Comparison of ENCODE assay signal across 1 cellular context in the genomic region with DNA sequence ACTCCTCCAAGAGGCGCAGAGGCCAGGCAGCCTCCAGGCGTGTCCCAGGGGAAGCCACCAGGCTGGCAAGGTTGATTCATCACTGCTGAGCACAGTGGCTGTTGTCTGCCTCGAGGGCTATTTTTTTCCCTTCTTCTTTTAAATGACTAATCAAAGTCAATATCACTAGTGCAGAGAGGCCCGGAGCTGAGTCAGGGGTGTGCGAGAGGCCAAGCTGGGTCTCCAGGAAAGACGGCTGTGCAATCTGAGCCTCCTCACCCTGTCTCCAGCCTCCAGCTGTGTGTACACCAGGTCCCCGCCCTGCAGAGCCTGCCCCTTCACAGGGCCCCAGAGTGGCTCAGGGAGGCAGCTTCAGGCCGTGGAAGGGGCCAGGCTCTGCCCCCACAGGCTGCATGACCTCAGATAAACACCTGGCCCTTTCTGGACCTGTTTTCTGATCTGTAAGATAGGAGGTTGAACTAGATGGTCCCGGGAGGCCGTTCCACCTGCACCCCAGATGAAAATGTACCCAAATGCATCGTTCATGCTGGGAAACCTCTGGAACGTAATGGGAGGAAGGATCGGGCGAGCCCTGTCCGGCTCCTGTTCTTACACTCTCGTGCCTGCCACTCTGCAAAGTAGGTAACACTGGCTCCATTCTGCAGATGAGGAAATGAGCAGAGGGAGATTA.
TF ChIP-seq lines count a peak whose summit lies in the region.

No MANE protein-coding gene starts in this region.

TF ChIP-seq in GM23338, 12 proteins besides CTCF, POLR2A, EP300 and RAD21 (continued from another document):
- TF ChIP-seq, protein P1, sequence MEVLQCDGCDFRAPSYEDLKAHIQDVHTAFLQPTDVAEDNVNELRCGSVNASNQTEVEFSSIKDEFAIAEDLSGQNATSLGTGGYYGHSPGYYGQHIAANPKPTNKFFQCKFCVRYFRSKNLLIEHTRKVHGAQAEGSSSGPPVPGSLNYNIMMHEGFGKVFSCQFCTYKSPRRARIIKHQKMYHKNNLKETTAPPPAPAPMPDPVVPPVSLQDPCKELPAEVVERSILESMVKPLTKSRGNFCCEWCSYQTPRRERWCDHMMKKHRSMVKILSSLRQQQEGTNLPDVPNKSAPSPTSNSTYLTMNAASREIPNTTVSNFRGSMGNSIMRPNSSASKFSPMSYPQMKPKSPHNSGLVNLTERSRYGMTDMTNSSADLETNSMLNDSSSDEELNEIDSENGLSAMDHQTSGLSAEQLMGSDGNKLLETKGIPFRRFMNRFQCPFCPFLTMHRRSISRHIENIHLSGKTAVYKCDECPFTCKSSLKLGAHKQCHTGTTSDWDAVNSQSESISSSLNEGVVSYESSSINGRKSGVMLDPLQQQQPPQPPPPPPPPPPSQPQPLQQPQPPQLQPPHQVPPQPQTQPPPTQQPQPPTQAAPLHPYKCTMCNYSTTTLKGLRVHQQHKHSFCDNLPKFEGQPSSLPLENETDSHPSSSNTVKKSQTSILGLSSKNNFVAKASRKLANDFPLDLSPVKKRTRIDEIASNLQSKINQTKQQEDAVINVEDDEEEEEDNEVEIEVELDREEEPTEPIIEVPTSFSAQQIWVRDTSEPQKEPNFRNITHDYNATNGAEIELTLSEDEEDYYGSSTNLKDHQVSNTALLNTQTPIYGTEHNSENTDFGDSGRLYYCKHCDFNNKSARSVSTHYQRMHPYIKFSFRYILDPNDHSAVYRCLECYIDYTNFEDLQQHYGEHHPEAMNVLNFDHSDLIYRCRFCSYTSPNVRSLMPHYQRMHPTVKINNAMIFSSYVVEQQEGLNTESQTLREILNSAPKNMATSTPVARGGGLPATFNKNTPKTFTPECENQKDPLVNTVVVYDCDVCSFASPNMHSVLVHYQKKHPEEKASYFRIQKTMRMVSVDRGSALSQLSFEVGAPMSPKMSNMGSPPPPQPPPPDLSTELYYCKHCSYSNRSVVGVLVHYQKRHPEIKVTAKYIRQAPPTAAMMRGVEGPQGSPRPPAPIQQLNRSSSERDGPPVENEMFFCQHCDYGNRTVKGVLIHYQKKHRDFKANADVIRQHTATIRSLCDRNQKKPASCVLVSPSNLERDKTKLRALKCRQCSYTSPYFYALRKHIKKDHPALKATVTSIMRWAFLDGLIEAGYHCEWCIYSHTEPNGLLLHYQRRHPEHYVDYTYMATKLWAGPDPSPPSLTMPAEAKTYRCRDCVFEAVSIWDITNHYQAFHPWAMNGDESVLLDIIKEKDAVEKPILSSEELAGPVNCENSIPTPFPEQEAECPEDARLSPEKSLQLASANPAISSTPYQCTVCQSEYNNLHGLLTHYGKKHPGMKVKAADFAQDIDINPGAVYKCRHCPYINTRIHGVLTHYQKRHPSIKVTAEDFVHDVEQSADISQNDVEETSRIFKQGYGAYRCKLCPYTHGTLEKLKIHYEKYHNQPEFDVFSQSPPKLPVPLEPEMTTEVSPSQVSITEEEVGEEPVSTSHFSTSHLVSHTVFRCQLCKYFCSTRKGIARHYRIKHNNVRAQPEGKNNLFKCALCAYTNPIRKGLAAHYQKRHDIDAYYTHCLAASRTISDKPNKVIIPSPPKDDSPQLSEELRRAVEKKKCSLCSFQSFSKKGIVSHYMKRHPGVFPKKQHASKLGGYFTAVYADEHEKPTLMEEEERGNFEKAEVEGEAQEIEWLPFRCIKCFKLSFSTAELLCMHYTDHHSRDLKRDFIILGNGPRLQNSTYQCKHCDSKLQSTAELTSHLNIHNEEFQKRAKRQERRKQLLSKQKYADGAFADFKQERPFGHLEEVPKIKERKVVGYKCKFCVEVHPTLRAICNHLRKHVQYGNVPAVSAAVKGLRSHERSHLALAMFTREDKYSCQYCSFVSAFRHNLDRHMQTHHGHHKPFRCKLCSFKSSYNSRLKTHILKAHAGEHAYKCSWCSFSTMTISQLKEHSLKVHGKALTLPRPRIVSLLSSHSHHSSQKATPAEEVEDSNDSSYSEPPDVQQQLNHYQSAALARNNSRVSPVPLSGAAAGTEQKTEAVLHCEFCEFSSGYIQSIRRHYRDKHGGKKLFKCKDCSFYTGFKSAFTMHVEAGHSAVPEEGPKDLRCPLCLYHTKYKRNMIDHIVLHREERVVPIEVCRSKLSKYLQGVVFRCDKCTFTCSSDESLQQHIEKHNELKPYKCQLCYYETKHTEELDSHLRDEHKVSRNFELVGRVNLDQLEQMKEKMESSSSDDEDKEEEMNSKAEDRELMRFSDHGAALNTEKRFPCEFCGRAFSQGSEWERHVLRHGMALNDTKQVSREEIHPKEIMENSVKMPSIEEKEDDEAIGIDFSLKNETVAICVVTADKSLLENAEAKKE (CRISPR knock-in tag; IDR thresholded peaks at IDR 0.05): no peak
- TF ChIP-seq ZNF114 (CRISPR knock-in tag; IDR thresholded peaks at IDR 0.05) (no peak), EZH2 (IDR thresholded peaks at IDR 0.05; ENCODE audit: low read depth, unreplicated experiment) (no peak), REST (IDR thresholded peaks at IDR 0.05; ENCODE audit: unreplicated experiment) (no peak), ZNF331 (CRISPR knock-in tag; IDR thresholded peaks at IDR 0.05; ENCODE audit: low read depth) (no peak)
